27 cellular contexts compared by ENCODE assay signal in the genomic region with DNA sequence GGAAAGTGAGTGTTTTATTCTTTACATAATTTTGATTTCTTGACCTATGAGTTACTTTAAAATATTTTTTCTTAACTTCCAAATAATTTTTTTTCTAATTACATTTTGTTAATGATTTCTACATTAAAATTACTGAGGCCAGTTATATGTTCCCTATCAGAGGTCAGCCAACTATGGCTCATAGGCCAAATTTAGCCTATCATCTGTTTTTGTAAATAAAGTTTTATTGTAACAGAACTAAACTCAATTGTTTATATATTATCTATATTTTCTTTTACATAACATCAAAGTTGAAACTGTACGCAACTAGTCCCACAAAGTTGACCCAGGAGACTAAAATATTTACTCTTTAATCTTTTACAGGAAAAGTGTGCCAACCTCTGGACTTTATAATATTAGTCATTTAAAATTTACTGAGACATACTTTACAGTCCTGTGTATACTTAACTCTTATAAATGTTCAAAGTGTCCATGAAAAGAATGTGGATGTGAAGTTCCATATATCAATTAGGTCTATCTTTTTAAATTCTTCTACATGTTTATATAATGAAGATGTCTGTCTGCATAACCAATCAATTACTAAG. TPM values are rescaled to one million over a fixed set of nuclear protein-coding genes. Genes with fewer than 3 reads are reported as not detected.
"Had no signal": no experiment of that assay in that cellular context is flagged by ENCODE, and none has a peak within 500 bp of the region (broad histone marks: within the 10 kb centered on the region; RNA-seq: fewer than 3 reads in every experiment).

No MANE protein-coding gene starts in this region.

- H3K36me3 ChIP-seq: esophagus muscularis mucosa, lower lobe of right lung, ovary, thoracic aorta, tibial nerve, upper lobe of left lung had no signal

- H3K9me3 Mint-ChIP-seq: natural killer cell; stimulated activated naive B cell treated with anti-CD40 and anti-IgM and Interleukin-4, amounts not matched to agents 10 μg/mL and 1 μg/mL and 100 μg/mL, for 72 hours; stimulated activated naive CD8-positive, alpha-beta T cell treated with anti-CD3 and anti-CD28 coated beads, Interleukin-15, Interleukin-2, amounts not matched to agents 100 ng/mL and 50 ng/mL, for 24 hours had no signal

- H3K27me3 Mint-ChIP-seq: stimulated activated naive B cell treated with anti-CD40 and anti-IgM and Interleukin-4, amounts not matched to agents 10 μg/mL and 1 μg/mL and 100 μg/mL, for 72 hours had no signal

- H3K27ac ChIP-seq: dorsolateral prefrontal cortex, esophagus muscularis mucosa, lower lobe of right lung, ovary, skin epidermis, thoracic aorta, tibial nerve, upper lobe of left lung had no signal

- DNase-seq: cerebellar nuclear complex; dorsolateral prefrontal cortex; effector CD4-positive, alpha-beta T cell; foreskin melanocyte; head of caudate nucleus; left ventricle myocardium superior; lower lobe of right lung; natural killer cell; occipital lobe; ovary; stimulated activated CD4-positive, alpha-beta T cell treated with anti-CD3 and anti-CD28 coated beads, Interleukin-15, amount 100 ng/mL, for 24 hours; stimulated activated CD4-positive, alpha-beta T cell treated with anti-CD3 and anti-CD28 coated beads, Interleukin-2, amount 100 ng/mL, for 48 hours; stimulated activated naive B cell treated with anti-CD40 and anti-IgM and Interleukin-4, amounts not matched to agents 10 μg/mL and 1 μg/mL and 100 μg/mL, for 72 hours; upper lobe of left lung had no signal

- H3K4me3 ChIP-seq: dorsolateral prefrontal cortex, esophagus muscularis mucosa, lower lobe of right lung, ovary, skin epidermis, thoracic aorta, tibial nerve, upper lobe of left lung had no signal

- H3K27me3 ChIP-seq: dorsolateral prefrontal cortex, esophagus muscularis mucosa, ovary, tibial nerve, upper lobe of left lung had no signal

- H3K4me1 ChIP-seq: lower lobe of right lung, tibial nerve, upper lobe of left lung had no signal

- H3K4me3 Mint-ChIP-seq: natural killer cell; stimulated activated naive B cell treated with anti-CD40 and anti-IgM and Interleukin-4, amounts not matched to agents 10 μg/mL and 1 μg/mL and 100 μg/mL, for 72 hours; stimulated activated naive CD8-positive, alpha-beta T cell treated with anti-CD3 and anti-CD28 coated beads, Interleukin-15, Interleukin-2, amounts not matched to agents 100 ng/mL and 50 ng/mL, for 24 hours had no signal

- FAIRE-seq: endothelial cell of umbilical vein, keratinocyte, urothelium cell line had no signal

- H3K36me3 Mint-ChIP-seq: natural killer cell; stimulated activated naive B cell treated with anti-CD40 and anti-IgM and Interleukin-4, amounts not matched to agents 10 μg/mL and 1 μg/mL and 100 μg/mL, for 72 hours had no signal

- ATAC-seq: left ventricle myocardium superior; lower lobe of right lung; natural killer cell; sciatic nerve; stimulated activated naive B cell treated with anti-CD40 and anti-IgM and Interleukin-4, amounts not matched to agents 10 μg/mL and 1 μg/mL and 100 μg/mL, for 72 hours had no signal

- H3K9me3 ChIP-seq: esophagus muscularis mucosa, lower lobe of right lung, ovary, thoracic aorta, tibial nerve, upper lobe of left lung had no signal

- H3K27ac Mint-ChIP-seq: natural killer cell; stimulated activated naive B cell treated with anti-CD40 and anti-IgM and Interleukin-4, amounts not matched to agents 10 μg/mL and 1 μg/mL and 100 μg/mL, for 72 hours; stimulated activated naive CD8-positive, alpha-beta T cell treated with anti-CD3 and anti-CD28 coated beads, Interleukin-15, Interleukin-2, amounts not matched to agents 100 ng/mL and 50 ng/mL, for 24 hours had no signal

- H3K4me1 Mint-ChIP-seq: natural killer cell; stimulated activated naive B cell treated with anti-CD40 and anti-IgM and Interleukin-4, amounts not matched to agents 10 μg/mL and 1 μg/mL and 100 μg/mL, for 72 hours had no signal

RNA-seq across cellular contexts. Expression of gene ASB5, which starts 26.2 kb away (rescaled TPM):
- total RNA-seq: endothelial cell of umbilical vein, epithelial cell of proximal tubule, glomerular endothelial cell, lower lobe of right lung, mesenteric fat pad, natural killer cell, thoracic aorta, tibial nerve, upper lobe of left lung had no signal
- polyA plus RNA-seq: endothelial cell of umbilical vein, keratinocyte, neural cell had no signal

RNA-seq across cellular contexts. Expression of gene SPATA4, which starts 47.5 kb away (rescaled TPM):
- total RNA-seq: endothelial cell of umbilical vein, epithelial cell of proximal tubule, glomerular endothelial cell, left ventricle myocardium superior, mesenteric fat pad, natural killer cell, sciatic nerve, thoracic aorta had no signal
- polyA plus RNA-seq: endothelial cell of umbilical vein, neural cell had no signal
